In genomic region chr3:46667657-46668056, GRCh38 we compare ENCODE assay signal across 1 cellular context.
TF ChIP-seq lines count a peak whose summit lies in the region.

No MANE protein-coding gene starts in this region.

TF ChIP-seq in H1, 55 proteins besides CTCF, POLR2A, EP300 and RAD21:
- TF ChIP-seq CBX5 (IDR thresholded peaks at IDR 0.05; ENCODE audit: low read depth, low read length), result no peak
- TF ChIP-seq TBP (IDR thresholded peaks at IDR 0.05; ENCODE audit: low read depth, low read length), result no peak
- no peak for TF ChIP-seq ATF3 (IDR thresholded peaks at IDR 0.05; ENCODE audit: insufficient read depth, low read depth, low read length)
- no peak for TF ChIP-seq HDAC6 (IDR thresholded peaks at IDR 0.05; ENCODE audit: low read depth, low read length)
- TF ChIP-seq SP2 (IDR thresholded peaks at IDR 0.05; ENCODE audit: low read length), result no peak
- no peak for TF ChIP-seq GTF2F1 (IDR thresholded peaks at IDR 0.05; ENCODE audit: borderline replicate concordance, low read depth, low read length)
TF ChIP-seq in H1: peak in this region for 0.
